ENCODE assay signal across 23 cellular contexts in the genomic region with DNA sequence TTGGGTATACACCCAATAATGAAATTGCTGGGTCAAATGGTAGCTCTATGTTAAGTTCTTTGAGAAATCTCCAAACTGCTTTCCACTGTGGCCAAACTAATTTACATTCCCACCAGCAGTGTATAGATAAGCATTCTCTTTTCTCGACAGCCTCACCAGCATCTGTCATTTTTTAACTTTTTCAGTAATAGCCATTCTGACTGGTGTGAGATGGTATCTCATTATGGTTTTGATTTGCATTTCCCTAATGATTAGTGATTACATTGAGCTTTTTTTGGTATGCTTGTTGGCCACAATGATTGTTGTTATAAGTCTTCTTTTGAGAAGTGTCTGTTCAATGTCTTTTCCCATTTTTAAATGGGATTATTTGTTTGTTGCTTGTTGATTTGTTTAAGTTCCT. TPM values are rescaled to one million over a fixed set of nuclear protein-coding genes. Genes with fewer than 3 reads are reported as not detected.
DNase-seq lines count a peak whose midpoint lies in the region; ATAC-seq, FAIRE-seq and TF ChIP-seq lines count a peak whose summit lies in the region.
"Had no signal": no experiment of that assay in that cellular context is flagged by ENCODE, and none has a peak within 500 bp of the region (broad histone marks: within the 10 kb centered on the region; RNA-seq: fewer than 3 reads in every experiment).

No MANE protein-coding gene starts in this region.

- peaks cover 0 to 6% of the 10 kb centered on the region in 2 donors for H3K4me1 ChIP-seq in gastrocnemius medialis
- H3K4me1 ChIP-seq: SJSA1 had no signal

- peak; percentile 93 for FAIRE-seq in GM18507 (lab: Jason Lieb, UNC)
- FAIRE-seq: kidney had no signal

- no peaks in the 10 kb centered on the region for H3K27me3 ChIP-seq in gastrocnemius medialis
- H3K27me3 ChIP-seq: SJSA1 had no signal

- H3K27ac ChIP-seq in gastrocnemius medialis, result no peak overlapping the region
- H3K27ac ChIP-seq: C4-2B, PC-9, SJSA1 had no signal

- H3K4me3 ChIP-seq in gastrocnemius medialis, result no peak overlapping the region
- H3K4me3 ChIP-seq: PC-9, SJSA1 had no signal

- in situ Hi-C loops in gastrocnemius medialis (cut with MboI; ENCODE audit: low sequenced_read_pairs in 4 of 4), result loop anchor here in 1 of 4 donors (25.0 kb wide), 1 partner anchor 116 kb away; no protein-coding TSS in a partner anchor

- TF ChIP-seq POLR2A in gastrocnemius medialis (IDR thresholded peaks at IDR 0.05), result no peak

- no peaks in the 10 kb centered on the region for H3K36me3 ChIP-seq in gastrocnemius medialis
- H3K36me3 ChIP-seq: SJSA1 had no signal

- no peak for DNase-seq in GM18507 (ENCODE audit: extremely low spot score, insufficient read length, low read depth)
- no peak for DNase-seq in activated CD8-positive, alpha-beta memory T cell treated with anti-CD3 and anti-CD28 coated beads, Interleukin-2, amount 50 U/mL, for 4 hours
- DNase-seq in CD1c-positive myeloid dendritic cell (ENCODE audit: extremely low spot score), result no peak
- DNase-seq in gastrocnemius medialis, result no peak
- no peak for DNase-seq in NCI-H1417 treated with DMSO at 0.1 percent for 48 hours (lab: John Stamatoyannopoulos, UW)
- DNase-seq: activated CD8-positive, alpha-beta T cell treated with anti-CD3 and anti-CD28 coated beads, Interleukin-2, amount 10 ng/mL, durations not matched to agents 7 days and 5 days; activated T-cell treated with anti-CD3 and anti-CD28 coated beads, Interleukin-2, amount 50 U/mL, for 72 hours; DMS153; kidney; mesenchymal stem cell; NCI-H82; PC-9; stimulated activated CD4-positive, alpha-beta T cell treated with anti-CD3 and anti-CD28 coated beads, Interleukin-2, amount 100 ng/mL, for 48 hours; T-helper 2 cell had no signal

- ATAC-seq in GM19043 (IDR thresholded peaks at IDR 0.05; ENCODE audit: low read depth, unreplicated experiment), result peak; percentile 89
- peak; percentile 54 for ATAC-seq in HG02588 (IDR thresholded peaks at IDR 0.05; ENCODE audit: unreplicated experiment)
- peak; percentile 87 for ATAC-seq in HG03135 (IDR thresholded peaks at IDR 0.05; ENCODE audit: unreplicated experiment)
- ATAC-seq in gastrocnemius medialis, result no peak
- ATAC-seq: activated CD8-positive, alpha-beta T cell treated with anti-CD3 and anti-CD28 coated beads, Interleukin-2, amount 10 ng/mL, durations not matched to agents 7 days and 5 days; activated naive CD4-positive, alpha-beta T cell treated with anti-CD3 and anti-CD28 coated beads, Interleukin-2, amount 50 U/mL, for 72 hours; HCT116; natural killer cell treated with Interleukin-12 subunit alpha and Interleukin-12 subunit beta and Interleukin-15 and Interleukin-18, amount 100 ng/mL, for 72 hours; WTC11 had no signal

- peaks cover 0 to 4% (median 0%) of the 10 kb centered on the region in 3 donors for H3K9me3 ChIP-seq in gastrocnemius medialis
- H3K9me3 ChIP-seq: SJSA1 had no signal

- TF ChIP-seq CTCF in gastrocnemius medialis (IDR thresholded peaks at IDR 0.05 in 4 of 5, conservative IDR thresholded peaks at IDR 0.05 in 1 of 5), result no peak

- intact Hi-C loops in gastrocnemius medialis (cut with DNase I; ENCODE audit: low total_unique reads), result no loop called here

RNA-seq across cellular contexts. Expression of a gene that starts 50.4 kb away (rescaled TPM):
- total RNA-seq in gastrocnemius medialis, result 10 to 100 TPM; 61.5 to 95.1 (median 90.0) TPM

Comparison
In these comparisons a context has a peak if more than half of its experiments do, and no peak if none do; other contexts are left out.
1. ATAC-seq: peak in GM19043 (single experiment), HG02588 (single experiment) and HG03135 (single experiment); none in gastrocnemius medialis (0 of 2).